In the genomic region with DNA sequence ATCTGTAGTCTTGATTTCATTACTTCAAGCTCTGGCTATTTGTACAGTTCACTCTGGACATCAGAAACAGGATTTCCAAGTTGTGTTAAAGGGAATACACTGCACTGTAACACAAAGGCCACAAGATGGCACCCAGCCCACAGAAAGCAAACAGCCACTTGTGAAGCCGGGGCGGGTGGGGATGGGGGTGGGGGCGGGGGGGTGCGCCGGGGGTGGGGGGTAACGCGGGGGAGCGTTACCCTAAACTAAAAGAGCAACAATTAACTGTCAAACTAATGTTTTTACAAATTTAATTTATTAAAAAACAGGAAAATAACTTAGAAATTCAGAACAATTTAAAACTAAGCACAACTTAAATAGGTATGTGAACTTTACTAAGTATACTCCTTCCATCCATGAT, we compare ENCODE assay signal across 8 cellular contexts. TPM values are rescaled to one million over a fixed set of nuclear protein-coding genes. Genes with fewer than 3 reads are reported as not detected.
A peak's percentile ranks its signal among the peaks of the same experiment; 100 is the strongest.
DNase-seq lines count a peak whose midpoint lies in the region; ATAC-seq, FAIRE-seq and TF ChIP-seq lines count a peak whose summit lies in the region.

No MANE protein-coding gene starts in this region.

- no peak for ATAC-seq in GM21526 (IDR thresholded peaks at IDR 0.05; ENCODE audit: low FRiP score, unreplicated experiment)

- H3K56ac ChIP-seq in H1 (replicated peaks; ENCODE audit: insufficient read length, low read depth, low read length) (no peak overlapping the region), mesendoderm (ENCODE audit: low read length) (no peak overlapping the region)

- H2BK120ac ChIP-seq in H1 (replicated peaks; ENCODE audit: low read depth, low read length) (no peak overlapping the region), mesendoderm (ENCODE audit: low read depth, low read length) (no peak overlapping the region)

- POLR2A ChIA-PET in H1 (lab: Charles Lee; ENCODE audit: partially characterized antibody): no interaction called here

- WGBS in H1 (ENCODE audit: extremely low coverage in 1 of 2, insufficient coverage in 1 of 2, insufficient read length in 1 of 2, insufficient replicate concordance in 2 of 2, low coverage in 1 of 2, low lambda C conversion rate in 2 of 2, missing lambda C conversion rate in 1 of 2), 2 experiments: no CpG with 5 or more reads among the region's 8 CpGs
- no CpG with 5 or more reads among the region's 8 CpGs for WGBS in mesendoderm (ENCODE audit: extremely low coverage, insufficient coverage, low lambda C conversion rate)

- TF ChIP-seq EP300 in H1 (IDR thresholded peaks at IDR 0.05; ENCODE audit: borderline replicate concordance in 1 of 2, low read depth in 2 of 2, low read length in 2 of 2): no peak

- H3K9me3 ChIP-seq in WERI-Rb-1 (ENCODE audit: severe bottlenecking) (no peaks in the 10 kb centered on the region), H1 (ENCODE audit: insufficient read depth in 2 of 2, low read depth in 1 of 2, low read length in 1 of 2) (no peaks in the 10 kb centered on the region)

- H3K79me1 ChIP-seq in H1 (ENCODE audit: low read depth, low read length): no peaks in the 10 kb centered on the region
- no peaks in the 10 kb centered on the region for H3K79me1 ChIP-seq in mesendoderm (ENCODE audit: low read length)

- H4K20me1 ChIP-seq in H1 (replicated peaks in 1 of 2; ENCODE audit: control insufficient read depth in 1 of 2, insufficient read depth in 2 of 2, low read length in 2 of 2): no peaks in the 10 kb centered on the region

- CTCF ChIA-PET in H1 (lab: Charles Lee; ENCODE audit: partially characterized antibody): interaction anchor here (0.6 to 4.7 kb wide), 6 partner anchors 20 to 611 kb away, joined by 3 to 33 read pairs (median 3); no protein-coding TSS in a partner anchor

- H2BK15ac ChIP-seq in H1 (ENCODE audit: low read length) (no peak overlapping the region), mesendoderm (replicated peaks; ENCODE audit: low read depth) (no peak overlapping the region)

- H3K4me2 ChIP-seq in H1 (ENCODE audit: insufficient read depth in 1 of 2, low read depth in 2 of 2, low read length in 2 of 2) (no peak overlapping the region), mesendoderm (ENCODE audit: low read length) (no peak overlapping the region)

- H3K9ac ChIP-seq in H1 (replicated peaks in 1 of 4; ENCODE audit: extremely low read depth in 1 of 4, low read depth in 3 of 4, low read length in 3 of 4) (no peak overlapping the region), mesendoderm (ENCODE audit: low read length) (no peak overlapping the region)

- H3K79me2 ChIP-seq in H1 (ENCODE audit: control insufficient read depth in 1 of 2, insufficient read depth in 2 of 2, low read length in 2 of 2) (no peaks in the 10 kb centered on the region), mesendoderm (ENCODE audit: control insufficient read depth, insufficient read depth, low read length) (no peaks in the 10 kb centered on the region)

- FAIRE-seq in D721Med (lab: Jason Lieb, UNC) (no peak), H1 (lab: Jason Lieb, UNC) (no peak)

- no peak overlapping the region for H3K27ac ChIP-seq in WERI-Rb-1
- H3K27ac ChIP-seq in H1 (ENCODE audit: low read depth, low read length): no peak overlapping the region
- no peak overlapping the region for H3K27ac ChIP-seq in mesendoderm (ENCODE audit: low read depth, low read length)

- H2AK5ac ChIP-seq in H1 (ENCODE audit: low read depth, low read length) (no peak overlapping the region), mesendoderm (ENCODE audit: low read length) (no peak overlapping the region)

- H4K5ac ChIP-seq in H1 (ENCODE audit: insufficient read length, low read depth, low read length): no peak overlapping the region
- H4K5ac ChIP-seq in mesendoderm (ENCODE audit: low read length): no peak overlapping the region

- no peak overlapping the region for H3K14ac ChIP-seq in H1 (ENCODE audit: insufficient read length)

- no peaks in the 10 kb centered on the region for H3K36me3 ChIP-seq in WERI-Rb-1
- H3K36me3 ChIP-seq in H1 (ENCODE audit: control insufficient read depth in 2 of 4, insufficient read depth in 4 of 4, low read length in 3 of 4): no peaks in the 10 kb centered on the region
- H3K36me3 ChIP-seq in mesendoderm (ENCODE audit: control insufficient read depth, insufficient read depth, low read length): no peaks in the 10 kb centered on the region

- H3K4me1 ChIP-seq in H1 (replicated peaks in 1 of 4; ENCODE audit: control insufficient read depth in 3 of 4, insufficient read depth in 4 of 4, low read length in 3 of 4) (no peaks in the 10 kb centered on the region), mesendoderm (ENCODE audit: control insufficient read depth, low read depth, low read length) (no peaks in the 10 kb centered on the region)

- no peak for TF ChIP-seq POLR2A in H1 (IDR thresholded peaks at IDR 0.05; ENCODE audit: control extremely low read depth in 1 of 2, low read depth in 2 of 2, low read length in 2 of 2)

- no peak for DNase-seq in D721Med (ENCODE audit: insufficient read length, low spot score)
- DNase-seq in GM20000 (ENCODE audit: low spot score): peak; percentile 34
- peak; percentile 0 for DNase-seq in NCI-H1048 (lab: John Stamatoyannopoulos, UW)
- peak; percentile 37 for DNase-seq in WERI-Rb-1
- DNase-seq in H1 (ENCODE audit: low read depth in 1 of 2, low spot score in 2 of 2): no peak
- peak; percentile 40 for DNase-seq in mesendoderm
- peak; percentile 52 for DNase-seq in superior temporal gyrus (ENCODE audit: extremely low spot score)

- no peaks in the 10 kb centered on the region for H3K23me2 ChIP-seq in H1 (ENCODE audit: low read depth, low read length)

- H3K23ac ChIP-seq in H1 (ENCODE audit: insufficient read length) (no peak overlapping the region), mesendoderm (ENCODE audit: low read length) (no peak overlapping the region)

- no peak overlapping the region for H2BK12ac ChIP-seq in H1 (ENCODE audit: low read depth, low read length)

- H3K4me3 ChIP-seq in WERI-Rb-1 (ENCODE audit: low read depth, low read length): no peak overlapping the region
- H3K4me3 ChIP-seq in H1 (ENCODE audit: extremely low read depth in 1 of 4, insufficient read depth in 2 of 4, low read depth in 3 of 4, low read length in 4 of 4): no peak overlapping the region
- H3K4me3 ChIP-seq in mesendoderm (ENCODE audit: low read length): no peak overlapping the region

- H4K8ac ChIP-seq in H1 (ENCODE audit: extremely low read depth, insufficient read depth, low read length) (no peak overlapping the region), mesendoderm (ENCODE audit: low read depth, low read length) (no peak overlapping the region)

- H2BK5ac ChIP-seq in H1 (ENCODE audit: low read depth, low read length) (no peak overlapping the region), mesendoderm (ENCODE audit: low read length) (no peak overlapping the region)

- no peak overlapping the region for H4K91ac ChIP-seq in H1 (replicated peaks; ENCODE audit: insufficient read length, low read length)

- TF ChIP-seq CTCF in D721Med (IDR thresholded peaks at IDR 0.05; ENCODE audit: insufficient read depth, missing control alignments) (peak; percentile 56), GM20000 (IDR thresholded peaks at IDR 0.05; ENCODE audit: extremely low read depth, missing control alignments) (peak; percentile 30), WERI-Rb-1 (IDR thresholded peaks at IDR 0.05; ENCODE audit: low read depth, low read length) (peak; percentile 68), H1 (IDR thresholded peaks at IDR 0.05; ENCODE audit: control extremely low read depth in 1 of 3, insufficient read depth in 1 of 3, low read depth in 1 of 3, low read length in 3 of 3) (peak; percentile 7 to 35 (median 24); a peak in 3 of 4 replicates)

- no peak overlapping the region for H2AFZ ChIP-seq in H1 (ENCODE audit: low read length)

- H3K27me3 ChIP-seq in WERI-Rb-1 (ENCODE audit: insufficient read depth, low read depth, severe bottlenecking): peaks cover 5% of the 10 kb centered on the region
- no peaks in the 10 kb centered on the region for H3K27me3 ChIP-seq in H1 (replicated peaks in 1 of 4; ENCODE audit: control insufficient read depth in 3 of 4, extremely low read depth in 1 of 4, insufficient read depth in 3 of 4, low read length in 3 of 4)
- H3K27me3 ChIP-seq in mesendoderm (ENCODE audit: insufficient read depth, low read length, poor library complexity): no peaks in the 10 kb centered on the region

- no peak overlapping the region for H2BK20ac ChIP-seq in H1 (ENCODE audit: low read length)

- no peak overlapping the region for H3K4ac ChIP-seq in H1 (replicated peaks; ENCODE audit: insufficient read length, low read depth, low read length)
- no peak overlapping the region for H3K4ac ChIP-seq in mesendoderm (ENCODE audit: low read depth, low read length)

- TF ChIP-seq RAD21 in H1 (IDR thresholded peaks at IDR 0.05 in 1 of 2, conservative IDR thresholded peaks at IDR 0.05 in 1 of 2; ENCODE audit: low read depth in 2 of 2, low read length in 2 of 2): peak; percentile 54 to 65

- H3K18ac ChIP-seq in H1 (ENCODE audit: extremely low read depth, low read length) (no peak overlapping the region), mesendoderm (ENCODE audit: low read length) (no peak overlapping the region)

TF ChIP-seq in H1, 55 proteins besides CTCF, POLR2A, EP300 and RAD21 (continues in another document):
- TF ChIP-seq EZH2 (IDR thresholded peaks at IDR 0.05; ENCODE audit: low read depth, low read length, severe bottlenecking) (no peak), SUZ12 (IDR thresholded peaks at IDR 0.05; ENCODE audit: low read length) (no peak)

RNA-seq across cellular contexts. Expression of gene PRDX4, which starts 27.3 kb away (rescaled TPM):
- total RNA-seq in H1 (2021; fragmentation: NEBNext Ultra II Directional; extraction: Animal tissue kit (Norgen Biotek cat#: 25700)): 130 and 133 TPM in 2 replicates
- polyA plus RNA-seq in H1 (2011; rRNA removed): 109 and 130 TPM in 2 replicates
- polyA plus RNA-seq in H1 (2011; cell fraction: cytosol; rRNA removed): 117 TPM
- 57.4 TPM for polyA plus RNA-seq in H1 (2011; cell fraction: nucleus; rRNA removed)
- polyA plus RNA-seq in H1 (2012, experiment 1 of 2): 133 to 175 TPM (median 146 TPM) in 4 replicates
- 352 TPM for polyA plus RNA-seq in H1 (2012, experiment 2 of 2)
- 243 TPM for polyA plus RNA-seq in H1 (2013, experiment 1 of 2)
- polyA plus RNA-seq in H1 (2013, experiment 2 of 2): 283 TPM
- polyA minus RNA-seq in H1 (2011; rRNA and poly(A)+ RNA removed): 39.9 and 94.3 TPM in 2 replicates
- 44.6 TPM for polyA minus RNA-seq in H1 (2011; cell fraction: cytosol; rRNA and poly(A)+ RNA removed)
- polyA minus RNA-seq in H1 (2011; cell fraction: nucleus; rRNA and poly(A)+ RNA removed): 28.3 TPM
- 168 TPM for polyA plus RNA-seq in mesendoderm (2013, experiment 1 of 2)
- 165 TPM for polyA plus RNA-seq in mesendoderm (2013, experiment 2 of 2)

RNA-seq across cellular contexts. Expression of gene ACOT9, which starts 48.5 kb away (rescaled TPM):
- 37.4 and 39.5 TPM in 2 replicates for total RNA-seq in H1 (2021; fragmentation: NEBNext Ultra II Directional; extraction: Animal tissue kit (Norgen Biotek cat#: 25700))
- polyA plus RNA-seq in H1 (2011; rRNA removed): 12.4 and 20.7 TPM in 2 replicates
- 27.6 TPM for polyA plus RNA-seq in H1 (2011; cell fraction: cytosol; rRNA removed)
- 13.2 TPM for polyA plus RNA-seq in H1 (2011; cell fraction: nucleus; rRNA removed)
- 29.6 to 40.6 TPM (median 34.8 TPM) in 4 replicates for polyA plus RNA-seq in H1 (2012, experiment 1 of 2)
- 11.6 TPM for polyA plus RNA-seq in H1 (2012, experiment 2 of 2)
- polyA plus RNA-seq in H1 (2013, experiment 1 of 2): 29.2 TPM
- polyA plus RNA-seq in H1 (2013, experiment 2 of 2): 31.4 TPM
- 18.2 and 23.2 TPM in 2 replicates for polyA minus RNA-seq in H1 (2011; rRNA and poly(A)+ RNA removed)
- 22.2 TPM for polyA minus RNA-seq in H1 (2011; cell fraction: cytosol; rRNA and poly(A)+ RNA removed)
- 21.2 TPM for polyA minus RNA-seq in H1 (2011; cell fraction: nucleus; rRNA and poly(A)+ RNA removed)
- 39.4 TPM for polyA plus RNA-seq in mesendoderm (2013, experiment 1 of 2)
- 40.3 TPM for polyA plus RNA-seq in mesendoderm (2013, experiment 2 of 2)

Comparison
In these comparisons a context has a peak if more than half of its experiments do, and no peak if none do; other contexts are left out.
1. DNase-seq: peak in GM20000 (single experiment), NCI-H1048 (single experiment), WERI-Rb-1 (single experiment), mesendoderm (single experiment) and superior temporal gyrus (single experiment); none in D721Med (single experiment) and H1 (0 of 2).
2. Peak in every context shown above with its lines, with median percentiles within 50 percentile points of each other: CTCF ChIP-seq.